Comparison of ENCODE assay signal across 9 cellular contexts in genomic region chr1:26900815-26901511, GRCh38. TPM values are rescaled to one million over a fixed set of nuclear protein-coding genes. Genes with fewer than 3 reads are reported as not detected.
DNase-seq lines count a peak whose midpoint lies in the region; ATAC-seq, FAIRE-seq and TF ChIP-seq lines count a peak whose summit lies in the region.
"Had no signal": no experiment of that assay in that cellular context is flagged by ENCODE, and none has a peak within 500 bp of the region (broad histone marks: within the 10 kb centered on the region; RNA-seq: fewer than 3 reads in every experiment).

No MANE protein-coding gene starts in this region.

- intact Hi-C loops in left ventricle myocardium inferior (cut with micrococcal nuclease) (no loop called here), left ventricle myocardium superior (cut with micrococcal nuclease) (no loop called here), K562 (cut with micrococcal nuclease) (loop anchor here (1.0 kb wide), 1 partner anchor 11 kb away; the partner anchor contains the start of gene GPN2), vagina (cut with DNase I) (no loop called here)

- no peak for TF ChIP-seq EP300 in K562 (IDR thresholded peaks at IDR 0.05; ENCODE audit: low read length)

- H2BK120ac ChIP-seq in mesendoderm (ENCODE audit: low read depth, low read length): no peak overlapping the region

- peak overlapping the region; percentile 83 for H4K8ac ChIP-seq in mesendoderm (ENCODE audit: low read depth, low read length)

- peak overlapping the region; percentile 85 for H4K5ac ChIP-seq in mesendoderm (ENCODE audit: low read length)

- TF ChIP-seq RAD21 in K562 (CRISPR knock-in tag; conservative IDR thresholded peaks at IDR 0.05 in 1 of 2, IDR thresholded peaks at IDR 0.05 in 1 of 2): no peak

- no peaks in the 10 kb centered on the region for H3K27me3 ChIP-seq in left ventricle myocardium inferior (ENCODE audit: low read depth)
- H3K27me3 ChIP-seq in K562 (ENCODE audit: control insufficient read depth in 2 of 2, insufficient read depth in 2 of 2, low read length in 2 of 2): no peaks in the 10 kb centered on the region; a peak in 1 of 5 replicates
- no peaks in the 10 kb centered on the region for H3K27me3 ChIP-seq in mesendoderm (ENCODE audit: insufficient read depth, low read length, poor library complexity)
- no peaks in the 10 kb centered on the region for H3K27me3 ChIP-seq in vagina

- TSS peak; percentile 95 for BruUV-seq in K562 (replicated peaks; lab: Mats Ljungman, UMichigan)

- H3K9me3 ChIP-seq in left ventricle myocardium inferior (replicated peaks) (no peaks in the 10 kb centered on the region), K562 (replicated peaks; ENCODE audit: control insufficient read depth, insufficient read depth, low read depth, low read length) (no peaks in the 10 kb centered on the region), vagina (no peaks in the 10 kb centered on the region)

- H3K4me1 ChIP-seq in left ventricle myocardium inferior: peaks cover 30% of the 10 kb centered on the region
- H3K4me1 ChIP-seq in K562 (replicated peaks in 1 of 2; ENCODE audit: control insufficient read depth in 2 of 2, insufficient read depth in 2 of 2, low read length in 2 of 2): peaks cover 9 to 18% of the 10 kb centered on the region in 2 experiments; a peak in 4 of 5 replicates
- peaks cover 8% of the 10 kb centered on the region for H3K4me1 ChIP-seq in mesendoderm (ENCODE audit: control insufficient read depth, low read depth, low read length)
- peaks cover 27% of the 10 kb centered on the region for H3K4me1 ChIP-seq in vagina

- no peak overlapping the region for H3K23ac ChIP-seq in mesendoderm (ENCODE audit: low read length)

- POLR2A ChIA-PET in K562 (lab: Yijun Ruan, JAX): interaction anchor here (0.6 to 5.8 kb wide), 15 partner anchors 8 to 401 kb away, joined by 3 to 110 read pairs (median 4); partner anchors contain the start of genes GPN2, NR0B2 and RPS6KA1

- no peak overlapping the region for H2BK5ac ChIP-seq in mesendoderm (ENCODE audit: low read length)

- H3K79me1 ChIP-seq in mesendoderm (ENCODE audit: low read length): peaks cover 8% of the 10 kb centered on the region

- in situ Hi-C loops in K562 (cut with MboI): no loop called here

- no peak overlapping the region for H2AK5ac ChIP-seq in mesendoderm (ENCODE audit: low read length)

- no peaks in the 10 kb centered on the region for H3K9me1 ChIP-seq in K562 (ENCODE audit: control insufficient read depth, insufficient read depth, low read length)

- no peak for DNase-seq in left ventricle myocardium inferior
- DNase-seq in left ventricle myocardium superior: no peak
- DNase-seq in K562 (ENCODE audit: extremely low read depth in 1 of 4, low spot score in 3 of 4): no peak
- DNase-seq in mesendoderm: no peak
- no peak for DNase-seq in vagina (ENCODE audit: extremely low spot score in 2 of 2)
- no peak for DNase-seq in activated effector memory CD4-positive, alpha-beta T cell treated with anti-CD3 and anti-CD28 coated beads, Interleukin-2, amount 50 U/mL, for 16 hours

- H3K9ac ChIP-seq in K562 (ENCODE audit: insufficient read depth in 1 of 2, low read depth in 2 of 2, low read length in 2 of 2) (peak overlapping the region; percentile 88 to 97), mesendoderm (ENCODE audit: low read length) (peak overlapping the region; percentile 74)

- peak overlapping the region; percentile 66 for H3K56ac ChIP-seq in mesendoderm (ENCODE audit: low read length)

- CTCF ChIA-PET in K562 (lab: Yijun Ruan, JAX; ENCODE audit: low intra/inter-chr PET ratio): interaction anchor here (0.6 kb wide), 1 partner anchor 11 kb away, joined by 4 read pairs; the partner anchor contains the start of gene GPN2

- no peak for FAIRE-seq in K562 (lab: Jason Lieb, UNC)

- TF ChIP-seq CTCF in left ventricle myocardium inferior (IDR thresholded peaks at IDR 0.05; ENCODE audit: borderline replicate concordance): no peak
- TF ChIP-seq CTCF in K562 (IDR thresholded peaks at IDR 0.05 in 2 of 3, conservative IDR thresholded peaks at IDR 0.05 in 1 of 3; ENCODE audit: insufficient read depth in 2 of 3, low read depth in 1 of 3, low read length in 3 of 3): no peak
- TF ChIP-seq CTCF in vagina (IDR thresholded peaks at IDR 0.05): no peak

- peaks cover 24% of the 10 kb centered on the region for H3K36me3 ChIP-seq in left ventricle myocardium inferior
- peaks cover 22% of the 10 kb centered on the region for H3K36me3 ChIP-seq in K562 (ENCODE audit: control insufficient read depth, insufficient read depth, low read length)
- H3K36me3 ChIP-seq in mesendoderm (ENCODE audit: control insufficient read depth, insufficient read depth, low read length): no peaks in the 10 kb centered on the region
- peaks cover 0 to 24% of the 10 kb centered on the region in 2 donors for H3K36me3 ChIP-seq in vagina

- H3K4me3 ChIP-seq in left ventricle myocardium inferior (peak overlapping the region; percentile 96), K562 (peak overlapping the region; percentile 91), mesendoderm (ENCODE audit: low read length) (peak overlapping the region; percentile 56), vagina (peak overlapping the region; percentile 68 to 78)

- H3K79me2 ChIP-seq in K562 (ENCODE audit: control insufficient read depth, insufficient read depth, low read length): peaks cover 35% of the 10 kb centered on the region
- H3K79me2 ChIP-seq in mesendoderm (ENCODE audit: control insufficient read depth, insufficient read depth, low read length): peaks cover 8% of the 10 kb centered on the region

- H2BK15ac ChIP-seq in mesendoderm (replicated peaks; ENCODE audit: low read depth): no peak overlapping the region

- H2AFZ ChIP-seq in K562 (ENCODE audit: low read depth, low read length): peak overlapping the region; percentile 94

- H3K4me2 ChIP-seq in K562 (ENCODE audit: insufficient read depth, low read length) (peak overlapping the region; percentile 91), mesendoderm (ENCODE audit: low read length) (peak overlapping the region; percentile 60)

- no peak overlapping the region for H3K4ac ChIP-seq in mesendoderm (ENCODE audit: low read depth, low read length)

- H3K18ac ChIP-seq in mesendoderm (ENCODE audit: low read length): no peak overlapping the region

- TF ChIP-seq POLR2A in K562 (conservative IDR thresholded peaks at IDR 0.05): no peak
- TF ChIP-seq POLR2A in vagina (IDR thresholded peaks at IDR 0.05): no peak

- ATAC-seq in left ventricle myocardium superior (no peak), K562 (peak; percentile 8; the same call in 2 of the 3 replicates), GM18502 (IDR thresholded peaks at IDR 0.05; ENCODE audit: poor library complexity, unreplicated experiment) (no peak), GM18511 (IDR thresholded peaks at IDR 0.05; ENCODE audit: unreplicated experiment) (no peak)

- 22% methylated on average over 13 of the region's 18 CpGs for WGBS in K562 (ENCODE audit: insufficient coverage, low coverage, missing lambda C conversion rate)
- no CpG with 5 or more reads among the region's 18 CpGs for WGBS in mesendoderm (ENCODE audit: extremely low coverage, insufficient coverage, low lambda C conversion rate)

- H4K20me1 ChIP-seq in K562 (replicated peaks; ENCODE audit: control insufficient read depth, insufficient read depth, low read length): no peaks in the 10 kb centered on the region

- H3K27ac ChIP-seq in left ventricle myocardium inferior (replicated peaks) (peak overlapping the region; percentile 90), K562 (ENCODE audit: extremely low read depth, low read depth, low read length) (peak overlapping the region; percentile 81), mesendoderm (ENCODE audit: low read depth, low read length) (no peak overlapping the region), vagina (peak overlapping the region; percentile 83)

RNA-seq across cellular contexts. Expression of gene GPATCH3, which starts 0.7 kb away (rescaled TPM):
- total RNA-seq in left ventricle myocardium inferior: 7.9 TPM
- 10.2 TPM for total RNA-seq in left ventricle myocardium superior
- total RNA-seq in K562 (2011; cell fraction: chromatin; rRNA removed; ENCODE audit: low replicate concordance): 15.2 and 22.9 TPM in 2 replicates
- 20.1 and 20.7 TPM in 2 replicates for total RNA-seq in K562 (2011; cell fraction: nucleolus; rRNA removed)
- total RNA-seq in K562 (2011; cell fraction: nucleoplasm; rRNA removed): 11.5 and 12.9 TPM in 2 replicates
- total RNA-seq in K562 (2014; rRNA removed): 16.4 and 21.0 TPM in 2 replicates
- 8.6 and 9.9 TPM in 2 replicates for total RNA-seq in K562 (2014; rRNA removed; fragmentation: Illumina TruSeq; extraction: Trizol)
- total RNA-seq in K562 (2015; rRNA removed; fragmentation: Illumina TruSeq; extraction: Trizol): 15.3 and 16.2 TPM in 2 replicates
- total RNA-seq in K562 (2021): 22.5 and 23.0 TPM in 2 replicates
- polyA plus RNA-seq in K562 (2011; rRNA removed): 5.4 and 7.2 TPM in 2 replicates
- 7.0 and 9.7 TPM in 2 replicates for polyA plus RNA-seq in K562 (2011; cell fraction: cytosol; rRNA removed)
- 10.6 and 15.3 TPM in 2 replicates for polyA plus RNA-seq in K562 (2011; cell fraction: nucleus; rRNA removed)
- 13.1 and 16.8 TPM in 2 replicates for polyA plus RNA-seq in K562 (2012)
- polyA plus RNA-seq in K562 (2014; fragmentation: Illumina TruSeq; extraction: Trizol): 14.4 and 17.5 TPM in 2 replicates
- 1 to 10 TPM; 1.6 to 4.9 TPM for polyA plus RNA-seq in K562 (2014; fragmentation: Nextera tagmentation; extraction: Ambion mirVana)
- polyA plus RNA-seq in K562 (2014; rRNA removed): 13.3 and 16.1 TPM in 2 replicates
- 6.1 and 6.7 TPM in 2 replicates for polyA minus RNA-seq in K562 (2011; rRNA and poly(A)+ RNA removed)
- polyA minus RNA-seq in K562 (2011; cell fraction: cytosol; rRNA and poly(A)+ RNA removed): 3.6 and 6.0 TPM in 2 replicates
- 8.1 and 10.2 TPM in 2 replicates for polyA minus RNA-seq in K562 (2011; cell fraction: nucleus; rRNA and poly(A)+ RNA removed)
- polyA plus RNA-seq in mesendoderm (2013, experiment 1 of 2): 14.2 TPM
- 15.0 TPM for polyA plus RNA-seq in mesendoderm (2013, experiment 2 of 2)
- total RNA-seq in vagina: 5.2 TPM

RNA-seq across cellular contexts. Expression of gene GPN2, which starts 10.9 kb away (rescaled TPM):
- 14.9 TPM for total RNA-seq in left ventricle myocardium inferior
- 16.4 TPM for total RNA-seq in left ventricle myocardium superior
- total RNA-seq in K562 (2011; cell fraction: chromatin; rRNA removed; ENCODE audit: low replicate concordance): 37.7 and 65.6 TPM in 2 replicates
- total RNA-seq in K562 (2011; cell fraction: nucleolus; rRNA removed): 41.7 and 49.9 TPM in 2 replicates
- 42.3 and 47.5 TPM in 2 replicates for total RNA-seq in K562 (2011; cell fraction: nucleoplasm; rRNA removed)
- 16.3 and 26.7 TPM in 2 replicates for total RNA-seq in K562 (2014; rRNA removed)
- total RNA-seq in K562 (2014; rRNA removed; fragmentation: Illumina TruSeq; extraction: Trizol): 19.3 and 20.4 TPM in 2 replicates
- 27.0 and 28.0 TPM in 2 replicates for total RNA-seq in K562 (2015; rRNA removed; fragmentation: Illumina TruSeq; extraction: Trizol)
- total RNA-seq in K562 (2021): 58.8 and 59.0 TPM in 2 replicates
- polyA plus RNA-seq in K562 (2011; rRNA removed): 45.1 and 64.7 TPM in 2 replicates
- 37.8 and 64.5 TPM in 2 replicates for polyA plus RNA-seq in K562 (2011; cell fraction: cytosol; rRNA removed)
- 49.3 and 52.7 TPM in 2 replicates for polyA plus RNA-seq in K562 (2011; cell fraction: nucleus; rRNA removed)
- polyA plus RNA-seq in K562 (2012): 32.5 and 46.9 TPM in 2 replicates
- 23.2 and 34.0 TPM in 2 replicates for polyA plus RNA-seq in K562 (2014; fragmentation: Illumina TruSeq; extraction: Trizol)
- 10 to 100 TPM in 1 of 2 experiments, 1 to 10 TPM in 1; 9.9 to 11.4 TPM for polyA plus RNA-seq in K562 (2014; fragmentation: Nextera tagmentation; extraction: Ambion mirVana)
- 17.4 and 31.8 TPM in 2 replicates for polyA plus RNA-seq in K562 (2014; rRNA removed)
- polyA minus RNA-seq in K562 (2011; rRNA and poly(A)+ RNA removed): 40.1 and 57.8 TPM in 2 replicates
- 52.9 and 56.0 TPM in 2 replicates for polyA minus RNA-seq in K562 (2011; cell fraction: cytosol; rRNA and poly(A)+ RNA removed)
- 15.4 and 16.0 TPM in 2 replicates for polyA minus RNA-seq in K562 (2011; cell fraction: nucleus; rRNA and poly(A)+ RNA removed)
- 29.9 TPM for polyA plus RNA-seq in mesendoderm (2013, experiment 1 of 2)
- polyA plus RNA-seq in mesendoderm (2013, experiment 2 of 2): 30.8 TPM
- total RNA-seq in vagina: 11.5 TPM

RNA-seq across cellular contexts. Expression of gene NR0B2, which starts 12.8 kb away (rescaled TPM):
- 7.2 TPM for total RNA-seq in left ventricle myocardium inferior
- 5.3 TPM for total RNA-seq in left ventricle myocardium superior
- not detected in 2 replicates for total RNA-seq in K562 (2011; cell fraction: chromatin; rRNA removed; ENCODE audit: low replicate concordance)
- total RNA-seq in K562 (2011; cell fraction: nucleolus; rRNA removed): not detected in 2 replicates
- not detected in 2 replicates for total RNA-seq in K562 (2011; cell fraction: nucleoplasm; rRNA removed)
- total RNA-seq in K562 (2014; rRNA removed): not detected in 2 replicates
- not detected in 2 replicates for total RNA-seq in K562 (2014; rRNA removed; fragmentation: Illumina TruSeq; extraction: Trizol)
- not detected in 2 replicates for total RNA-seq in K562 (2015; rRNA removed; fragmentation: Illumina TruSeq; extraction: Trizol)
- not detected in 2 replicates for total RNA-seq in K562 (2021)
- polyA plus RNA-seq in K562 (2011; rRNA removed): not detected in 2 replicates
- polyA plus RNA-seq in K562 (2011; cell fraction: cytosol; rRNA removed): 0.06 TPM in 1 of 2 replicates, not detected in the other
- polyA plus RNA-seq in K562 (2011; cell fraction: nucleus; rRNA removed): not detected in 2 replicates
- polyA plus RNA-seq in K562 (2012): 0.08 TPM in 1 of 2 replicates, not detected in the other
- polyA plus RNA-seq in K562 (2014; fragmentation: Illumina TruSeq; extraction: Trizol): not detected in 2 replicates
- not detected for polyA plus RNA-seq in K562 (2014; fragmentation: Nextera tagmentation; extraction: Ambion mirVana)
- polyA plus RNA-seq in K562 (2014; rRNA removed): not detected in 2 replicates
- not detected in 2 replicates for polyA minus RNA-seq in K562 (2011; rRNA and poly(A)+ RNA removed)
- polyA minus RNA-seq in K562 (2011; cell fraction: cytosol; rRNA and poly(A)+ RNA removed): not detected in 2 replicates
- polyA minus RNA-seq in K562 (2011; cell fraction: nucleus; rRNA and poly(A)+ RNA removed): not detected in 2 replicates
- not detected for polyA plus RNA-seq in mesendoderm (2013, experiment 1 of 2)
- not detected for polyA plus RNA-seq in mesendoderm (2013, experiment 2 of 2)
- not detected for total RNA-seq in vagina
- total RNA-seq: T-helper 1 cell treated with Interleukin-12 subunit alpha and Interleukin-12 subunit beta and Interleukin-4 antibody, amounts not matched to agents 30 ng/mL and 1 ng/mL, for 36 hours had no signal

RNA-seq across cellular contexts. Expression of gene NUDC, which starts 20.6 kb away (rescaled TPM):
- total RNA-seq in left ventricle myocardium inferior (68.9 TPM), left ventricle myocardium superior (73.3 TPM), K562 (2014; rRNA removed) (234 and 265 TPM in 2 replicates), K562 (2014; rRNA removed; fragmentation: Illumina TruSeq; extraction: Trizol) (83.1 and 86.9 TPM in 2 replicates), K562 (2015; rRNA removed; fragmentation: Illumina TruSeq; extraction: Trizol) (156 and 157 TPM in 2 replicates), K562 (2021) (160 and 170 TPM in 2 replicates), vagina (45.9 TPM)
- total RNA-seq in K562 (2011; cell fraction: chromatin; rRNA removed; ENCODE audit: low replicate concordance): 70.9 and 112 TPM in 2 replicates
- 73.0 and 85.1 TPM in 2 replicates for total RNA-seq in K562 (2011; cell fraction: nucleolus; rRNA removed)
- total RNA-seq in K562 (2011; cell fraction: nucleoplasm; rRNA removed): 71.2 and 76.6 TPM in 2 replicates
- polyA plus RNA-seq in K562 (2011; rRNA removed) (42.5 and 59.7 TPM in 2 replicates), K562 (2014; fragmentation: Illumina TruSeq; extraction: Trizol) (202 and 219 TPM in 2 replicates), K562 (2014; fragmentation: Nextera tagmentation; extraction: Ambion mirVana) (10 to 100 TPM in 1 of 2 experiments, 1 to 10 TPM in 1; 9.8 to 18.1 TPM), K562 (2014; rRNA removed) (126 and 149 TPM in 2 replicates)
- 49.6 and 54.7 TPM in 2 replicates for polyA plus RNA-seq in K562 (2011; cell fraction: cytosol; rRNA removed)
- polyA plus RNA-seq in K562 (2011; cell fraction: nucleus; rRNA removed): 56.8 and 59.7 TPM in 2 replicates
- 171 and 247 TPM in 2 replicates for polyA plus RNA-seq in K562 (2012)
- polyA minus RNA-seq in K562 (2011; rRNA and poly(A)+ RNA removed): 42.3 and 52.0 TPM in 2 replicates
- 79.7 and 80.2 TPM in 2 replicates for polyA minus RNA-seq in K562 (2011; cell fraction: cytosol; rRNA and poly(A)+ RNA removed)
- 19.4 and 28.9 TPM in 2 replicates for polyA minus RNA-seq in K562 (2011; cell fraction: nucleus; rRNA and poly(A)+ RNA removed)
- 130 TPM for polyA plus RNA-seq in mesendoderm (2013, experiment 1 of 2)
- 130 TPM for polyA plus RNA-seq in mesendoderm (2013, experiment 2 of 2)

RNA-seq across cellular contexts. Expression of gene SFN, which starts 38.0 kb away (rescaled TPM):
- total RNA-seq in left ventricle myocardium inferior (0.16 TPM), left ventricle myocardium superior (not detected), K562 (2014; rRNA removed) (2.2 and 2.7 TPM in 2 replicates), K562 (2014; rRNA removed; fragmentation: Illumina TruSeq; extraction: Trizol) (0.38 and 0.73 TPM in 2 replicates), K562 (2015; rRNA removed; fragmentation: Illumina TruSeq; extraction: Trizol) (2.0 and 3.0 TPM in 2 replicates), K562 (2021) (3.1 and 3.7 TPM in 2 replicates), vagina (406 TPM)
- total RNA-seq in K562 (2011; cell fraction: chromatin; rRNA removed; ENCODE audit: low replicate concordance): 0.42 and 0.90 TPM in 2 replicates
- 0.66 and 1.3 TPM in 2 replicates for total RNA-seq in K562 (2011; cell fraction: nucleolus; rRNA removed)
- 0.37 and 1.5 TPM in 2 replicates for total RNA-seq in K562 (2011; cell fraction: nucleoplasm; rRNA removed)
- polyA plus RNA-seq in K562 (2011; rRNA removed) (0.86 and 1.7 TPM in 2 replicates), K562 (2014; fragmentation: Illumina TruSeq; extraction: Trizol) (2.7 and 3.4 TPM in 2 replicates), K562 (2014; fragmentation: Nextera tagmentation; extraction: Ambion mirVana) (under 1 TPM; 0.10 to 0.11 TPM), K562 (2014; rRNA removed) (3.8 and 3.9 TPM in 2 replicates)
- polyA plus RNA-seq in K562 (2011; cell fraction: cytosol; rRNA removed): 1.9 and 2.8 TPM in 2 replicates
- 0.67 and 0.91 TPM in 2 replicates for polyA plus RNA-seq in K562 (2011; cell fraction: nucleus; rRNA removed)
- 1.6 and 4.0 TPM in 2 replicates for polyA plus RNA-seq in K562 (2012)
- 0.25 and 0.42 TPM in 2 replicates for polyA minus RNA-seq in K562 (2011; rRNA and poly(A)+ RNA removed)
- 2.3 and 3.7 TPM in 2 replicates for polyA minus RNA-seq in K562 (2011; cell fraction: cytosol; rRNA and poly(A)+ RNA removed)
- polyA minus RNA-seq in K562 (2011; cell fraction: nucleus; rRNA and poly(A)+ RNA removed): 0.67 and 0.89 TPM in 2 replicates
- polyA plus RNA-seq in mesendoderm (2013, experiment 1 of 2): 20.2 TPM
- polyA plus RNA-seq in mesendoderm (2013, experiment 2 of 2): 21.3 TPM
